In genomic region chr9:38018964-38019602, GRCh38 we compare ENCODE assay signal across 9 cellular contexts.
DNase-seq lines count a peak whose midpoint lies in the region; ATAC-seq and TF ChIP-seq lines count a peak whose summit lies in the region.
"Had no signal": no experiment of that assay in that cellular context is flagged by ENCODE, and none has a peak within 500 bp of the region (broad histone marks: within the 10 kb centered on the region; RNA-seq: fewer than 3 reads in every experiment).

No MANE protein-coding gene starts in this region.

- H3K4me3 ChIP-seq in RWPE2 (ENCODE audit: severe bottlenecking) = no peak overlapping the region

- no peaks in the 10 kb centered on the region for H3K4me1 Mint-ChIP-seq in effector memory CD8-positive, alpha-beta T cell (ENCODE audit: low read depth in 2 of 2)
- H3K4me1 Mint-ChIP-seq in activated T-cell treated with anti-CD3 and anti-CD28 coated beads, Interleukin-2, amount 50 U/mL, for 24 hours (ENCODE audit: low read depth) = no peaks in the 10 kb centered on the region

- H3K27me3 Mint-ChIP-seq in effector memory CD8-positive, alpha-beta T cell = peaks cover 0 to 18% of the 10 kb centered on the region in 2 donors
- H3K27me3 Mint-ChIP-seq in activated T-cell treated with anti-CD3 and anti-CD28 coated beads, Interleukin-2, amount 50 U/mL, for 24 hours = no peaks in the 10 kb centered on the region

- H3K27me3 ChIP-seq in RWPE2 (ENCODE audit: insufficient read depth, poor library complexity, severe bottlenecking) = no peaks in the 10 kb centered on the region

- no peaks in the 10 kb centered on the region for H3K9me3 Mint-ChIP-seq in effector memory CD8-positive, alpha-beta T cell
- H3K9me3 Mint-ChIP-seq in activated T-cell treated with anti-CD3 and anti-CD28 coated beads, Interleukin-2, amount 50 U/mL, for 24 hours = no peaks in the 10 kb centered on the region
- H3K9me3 Mint-ChIP-seq: activated T-cell treated with anti-CD3 and anti-CD28 coated beads, Interleukin-2, amount 50 U/mL, for 72 hours had no signal

- no peak overlapping the region for H3K4me3 Mint-ChIP-seq in effector memory CD8-positive, alpha-beta T cell
- no peak overlapping the region for H3K4me3 Mint-ChIP-seq in activated T-cell treated with anti-CD3 and anti-CD28 coated beads, Interleukin-2, amount 50 U/mL, for 24 hours
- H3K4me3 Mint-ChIP-seq: activated T-cell treated with anti-CD3 and anti-CD28 coated beads, Interleukin-2, amount 50 U/mL, for 72 hours had no signal

- no peaks in the 10 kb centered on the region for H3K36me3 Mint-ChIP-seq in effector memory CD8-positive, alpha-beta T cell (ENCODE audit: insufficient read depth)
- no peaks in the 10 kb centered on the region for H3K36me3 Mint-ChIP-seq in activated T-cell treated with anti-CD3 and anti-CD28 coated beads, Interleukin-2, amount 50 U/mL, for 24 hours (ENCODE audit: low read depth)

- peaks cover 22% of the 10 kb centered on the region for H3K36me3 ChIP-seq in RWPE2 (ENCODE audit: low read depth)

- no peak for TF ChIP-seq CTCF in RWPE2 (IDR thresholded peaks at IDR 0.05; ENCODE audit: poor library complexity, severe bottlenecking)

- H3K9me3 ChIP-seq in RWPE2 (ENCODE audit: severe bottlenecking) = no peaks in the 10 kb centered on the region

- ATAC-seq in RWPE2 (ENCODE audit: low read depth) = peak; percentile 84
- no peak for ATAC-seq in effector memory CD8-positive, alpha-beta T cell (replicated peaks)
- ATAC-seq in GM21576 (IDR thresholded peaks at IDR 0.05; ENCODE audit: unreplicated experiment) = no peak
- ATAC-seq in HG02678 (IDR thresholded peaks at IDR 0.05; ENCODE audit: unreplicated experiment) = no peak

- peaks cover 66% of the 10 kb centered on the region for H3K4me1 ChIP-seq in RWPE2 (ENCODE audit: insufficient read depth, poor library complexity, severe bottlenecking)

- DNase-seq in ELF-1 (ENCODE audit: low read depth, low spot score) (peak; percentile 85), RWPE2 (ENCODE audit: low spot score) (no peak), fibroblast of peridontal ligament (ENCODE audit: extremely low read depth) (peak; percentile 81), posterior cingulate gyrus (peak in 9 of 10 donors; percentile 29 to 93 (median 50))
- no peak for DNase-seq in effector memory CD8-positive, alpha-beta T cell
- DNase-seq in activated T-cell treated with anti-CD3 and anti-CD28 coated beads, Interleukin-2, amount 50 U/mL, for 24 hours = no peak
- DNase-seq: activated T-cell treated with anti-CD3 and anti-CD28 coated beads, Interleukin-2, amount 50 U/mL, for 72 hours had no signal

- H3K27ac ChIP-seq in RWPE2 (ENCODE audit: poor library complexity, severe bottlenecking) = peak overlapping the region; percentile 98

- intact Hi-C loops in posterior cingulate gyrus (cut with DNase I) = loop anchor here (1.0 to 5.0 kb wide), 2 partner anchors 49 to 102 kb away; no protein-coding TSS in a partner anchor

- H3K27ac Mint-ChIP-seq in effector memory CD8-positive, alpha-beta T cell = no peak overlapping the region
- no peak overlapping the region for H3K27ac Mint-ChIP-seq in activated T-cell treated with anti-CD3 and anti-CD28 coated beads, Interleukin-2, amount 50 U/mL, for 24 hours
- H3K27ac Mint-ChIP-seq: activated T-cell treated with anti-CD3 and anti-CD28 coated beads, Interleukin-2, amount 50 U/mL, for 72 hours had no signal

Comparison
In these comparisons a context has a peak if more than half of its experiments do, and no peak if none do; other contexts are left out.
1. DNase-seq: peak in ELF-1 (single experiment), fibroblast of peridontal ligament (single experiment) and posterior cingulate gyrus (9 of 10); none in RWPE2 (single experiment), effector memory CD8-positive, alpha-beta T cell (0 of 3) and activated T-cell treated with anti-CD3 and anti-CD28 coated beads, Interleukin-2, amount 50 U/mL, for 24 hours (single experiment).